ENCODE assay signal across 30 cellular contexts in the genomic region with DNA sequence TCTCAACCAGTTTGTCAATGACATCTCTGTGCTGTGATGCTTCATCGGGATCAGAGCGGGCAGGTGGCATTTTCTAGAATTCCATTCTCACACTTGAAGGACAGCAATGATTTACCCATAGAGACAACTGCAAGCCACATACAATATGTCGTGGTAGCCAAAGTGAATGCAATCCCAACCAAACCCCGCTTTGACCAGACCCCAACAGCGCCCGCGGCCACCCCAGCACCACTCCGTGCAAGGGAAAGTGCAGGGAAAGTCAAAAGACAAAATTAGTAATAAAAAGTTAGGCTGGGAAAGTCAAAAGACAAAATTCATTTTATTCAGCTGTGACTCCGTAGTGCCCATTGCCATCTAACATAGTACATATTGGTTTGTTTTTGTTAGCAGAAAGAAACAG.
"Had no signal": no experiment of that assay in that cellular context is flagged by ENCODE, and none has a peak within 500 bp of the region (broad histone marks: within the 10 kb centered on the region; RNA-seq: fewer than 3 reads in every experiment).

No MANE protein-coding gene starts in this region.

- H3K79me2 ChIP-seq: parathyroid adenoma had no signal

- H3K9ac ChIP-seq: parathyroid adenoma had no signal

- H3K36me3 Mint-ChIP-seq: naive thymus-derived CD4-positive, alpha-beta T cell; natural killer cell; stimulated activated effector memory CD8-positive, alpha-beta T cell treated with anti-CD3 and anti-CD28 coated beads, Interleukin-12 subunit alpha, Interleukin-12 subunit beta, amount 100 ng/mL, for 72 hours; stimulated activated naive B cell treated with anti-CD40 and anti-IgM and Interleukin-4, amounts not matched to agents 10 μg/mL and 1 μg/mL and 100 μg/mL, for 72 hours had no signal

- H3K36me3 ChIP-seq: ovary, right lobe of liver, sigmoid colon, stomach, thoracic aorta, thyroid gland, tibial nerve, upper lobe of left lung, vagina had no signal

- H3K27ac ChIP-seq: ovary, parathyroid adenoma, psoas muscle, right lobe of liver, sigmoid colon, stomach, thoracic aorta, thyroid gland, tibial nerve, upper lobe of left lung, vagina had no signal

- FAIRE-seq: small intestine, urothelium cell line had no signal

- H3K9me3 Mint-ChIP-seq: naive thymus-derived CD4-positive, alpha-beta T cell; natural killer cell; nephron; neural crest cell; stimulated activated effector memory CD8-positive, alpha-beta T cell treated with anti-CD3 and anti-CD28 coated beads, Interleukin-12 subunit alpha, Interleukin-12 subunit beta, amount 100 ng/mL, for 72 hours; stimulated activated naive B cell treated with anti-CD40 and anti-IgM and Interleukin-4, amounts not matched to agents 10 μg/mL and 1 μg/mL and 100 μg/mL, for 72 hours; stimulated activated naive CD8-positive, alpha-beta T cell treated with anti-CD3 and anti-CD28 coated beads, Interleukin-15, Interleukin-2, amounts not matched to agents 100 ng/mL and 50 ng/mL, for 24 hours had no signal

- H3K4me1 ChIP-seq: parathyroid adenoma, psoas muscle, sigmoid colon, thyroid gland, upper lobe of left lung had no signal

- H3K27ac Mint-ChIP-seq: naive thymus-derived CD4-positive, alpha-beta T cell; natural killer cell; nephron; progenitor cell of endocrine pancreas; stimulated activated effector memory CD8-positive, alpha-beta T cell treated with anti-CD3 and anti-CD28 coated beads, Interleukin-12 subunit alpha, Interleukin-12 subunit beta, amount 100 ng/mL, for 72 hours; stimulated activated naive B cell treated with anti-CD40 and anti-IgM and Interleukin-4, amounts not matched to agents 10 μg/mL and 1 μg/mL and 100 μg/mL, for 72 hours; stimulated activated naive CD8-positive, alpha-beta T cell treated with anti-CD3 and anti-CD28 coated beads, Interleukin-15, Interleukin-2, amounts not matched to agents 100 ng/mL and 50 ng/mL, for 24 hours had no signal

- H3K9me3 ChIP-seq: ovary, psoas muscle, right lobe of liver, sigmoid colon, stomach, thoracic aorta, thyroid gland, tibial nerve, upper lobe of left lung, vagina had no signal

- H3K4me1 Mint-ChIP-seq: naive thymus-derived CD4-positive, alpha-beta T cell; natural killer cell; neural crest cell; stimulated activated effector memory CD8-positive, alpha-beta T cell treated with anti-CD3 and anti-CD28 coated beads, Interleukin-12 subunit alpha, Interleukin-12 subunit beta, amount 100 ng/mL, for 72 hours; stimulated activated naive B cell treated with anti-CD40 and anti-IgM and Interleukin-4, amounts not matched to agents 10 μg/mL and 1 μg/mL and 100 μg/mL, for 72 hours had no signal

- H2AFZ ChIP-seq: parathyroid adenoma had no signal

- DNase-seq: naive thymus-derived CD4-positive, alpha-beta T cell; natural killer cell; occipital lobe; ovary; posterior cingulate gyrus; psoas muscle; right cardiac atrium; right lobe of liver; sigmoid colon; small intestine; stimulated activated CD4-positive, alpha-beta T cell treated with anti-CD3 and anti-CD28 coated beads, Interleukin-15, amount 100 ng/mL, for 24 hours; stimulated activated CD4-positive, alpha-beta T cell treated with anti-CD3 and anti-CD28 coated beads, Interleukin-2, amount 100 ng/mL, for 24 hours; stimulated activated CD4-positive, alpha-beta T cell treated with anti-CD3 and anti-CD28 coated beads, Interleukin-2, amount 100 ng/mL, for 48 hours; stimulated activated CD4-positive, alpha-beta T cell treated with anti-CD3 and anti-CD28 coated beads, Interleukin-4, amount 100 ng/mL, for 24 hours; stimulated activated naive B cell treated with anti-CD40 and anti-IgM and Interleukin-4, amounts not matched to agents 10 μg/mL and 1 μg/mL and 100 μg/mL, for 72 hours; stimulated activated naive CD4-positive, alpha-beta T cell treated with Interleukin-2 at 50 U/mL for 16 hours; stomach; thyroid gland; trophoblast cell had no signal

- H3K4me3 Mint-ChIP-seq: naive thymus-derived CD4-positive, alpha-beta T cell; natural killer cell; nephron; neural crest cell; stimulated activated effector memory CD8-positive, alpha-beta T cell treated with anti-CD3 and anti-CD28 coated beads, Interleukin-12 subunit alpha, Interleukin-12 subunit beta, amount 100 ng/mL, for 72 hours; stimulated activated naive B cell treated with anti-CD40 and anti-IgM and Interleukin-4, amounts not matched to agents 10 μg/mL and 1 μg/mL and 100 μg/mL, for 72 hours; stimulated activated naive CD8-positive, alpha-beta T cell treated with anti-CD3 and anti-CD28 coated beads, Interleukin-15, Interleukin-2, amounts not matched to agents 100 ng/mL and 50 ng/mL, for 24 hours had no signal

- H3K4me3 ChIP-seq: ovary, psoas muscle, right lobe of liver, sigmoid colon, stomach, thoracic aorta, thyroid gland, tibial nerve, upper lobe of left lung, vagina had no signal

- H3K27me3 ChIP-seq: ovary, right lobe of liver, thyroid gland, vagina had no signal

- ATAC-seq: naive thymus-derived CD4-positive, alpha-beta T cell; natural killer cell; psoas muscle; right cardiac atrium; right lobe of liver; stimulated activated effector memory CD8-positive, alpha-beta T cell treated with anti-CD3 and anti-CD28 coated beads, Interleukin-12 subunit alpha, Interleukin-12 subunit beta, amount 100 ng/mL, for 72 hours; stimulated activated naive B cell treated with anti-CD40 and anti-IgM and Interleukin-4, amounts not matched to agents 10 μg/mL and 1 μg/mL and 100 μg/mL, for 72 hours had no signal
